ENCODE assay signal across 18 cellular contexts in the genomic region with DNA sequence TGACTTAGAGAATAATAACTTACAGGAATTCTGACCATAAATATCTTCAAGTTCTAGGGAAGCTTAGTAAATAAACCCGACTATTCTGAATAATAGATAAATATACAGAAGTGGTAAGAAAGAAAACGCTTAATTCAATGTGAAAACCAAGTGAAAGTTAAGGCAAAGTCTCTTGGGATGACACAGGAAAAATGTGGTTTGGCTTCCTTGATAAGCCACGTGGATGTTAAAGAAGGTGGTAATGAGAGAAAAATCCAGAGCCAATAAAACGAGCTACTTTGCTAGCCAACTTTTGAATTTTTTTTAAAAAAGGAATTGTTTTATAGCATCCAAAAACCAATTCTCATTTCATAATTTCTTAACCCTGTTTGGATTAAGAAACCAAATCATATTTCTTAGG.
A peak's percentile ranks its signal among the peaks of the same experiment; 100 is the strongest.
DNase-seq lines count a peak whose midpoint lies in the region; ATAC-seq and TF ChIP-seq lines count a peak whose summit lies in the region.
"Had no signal": no experiment of that assay in that cellular context is flagged by ENCODE, and none has a peak within 500 bp of the region (broad histone marks: within the 10 kb centered on the region; RNA-seq: fewer than 3 reads in every experiment).

No MANE protein-coding gene starts in this region.

- no peaks in the 10 kb centered on the region for H3K27me3 Mint-ChIP-seq in CD8-positive, alpha-beta T cell (ENCODE audit: low read depth)
- H3K27me3 Mint-ChIP-seq: CD4-positive, alpha-beta T cell had no signal

- CTCF ChIA-PET in CD8-positive, alpha-beta T cell (lab: Charles Lee): no interaction called here

- no peaks in the 10 kb centered on the region for H3K4me1 Mint-ChIP-seq in CD8-positive, alpha-beta T cell (ENCODE audit: low read depth)

- intact Hi-C loops in CD8-positive, alpha-beta T cell (cut with DNase I, micrococcal nuclease): no loop called here

- H3K27me3 ChIP-seq in adipocyte (replicated peaks; ENCODE audit: control insufficient read depth, insufficient read depth, low read length): no peaks in the 10 kb centered on the region
- H3K27me3 ChIP-seq in CD8-positive, alpha-beta T cell (ENCODE audit: insufficient read depth, low read length): no peaks in the 10 kb centered on the region
- H3K27me3 ChIP-seq: BE2C, SJSA1 had no signal

- POLR2A ChIA-PET in CD8-positive, alpha-beta T cell (lab: Charles Lee): no interaction called here

- H3K4me1 ChIP-seq in adipocyte (ENCODE audit: control insufficient read depth, insufficient read depth, low read length): peaks cover 67% of the 10 kb centered on the region
- no peaks in the 10 kb centered on the region for H3K4me1 ChIP-seq in CD8-positive, alpha-beta T cell (ENCODE audit: insufficient read depth, low read length)
- H3K4me1 ChIP-seq: BE2C had no signal

- DNase-seq in ACHN: peak; percentile 42
- peak; percentile 25 for DNase-seq in HT-29 (ENCODE audit: low spot score)
- DNase-seq in adipocyte (ENCODE audit: low read depth): no peak
- peak; percentile 49 for DNase-seq in fibroblast of the aortic adventitia (ENCODE audit: low read depth)
- DNase-seq in LoVo (ENCODE audit: low spot score): no peak
- DNase-seq in NCI-H1930 (lab: John Stamatoyannopoulos, UW): no peak
- DNase-seq in CD8-positive, alpha-beta T cell: no peak
- DNase-seq: BE2C; Caco-2; CD4-positive, alpha-beta T cell; DND-41; GOT3; HCEC 1CT; KG1; NCI-H1694 had no signal

- in situ Hi-C loops in ACHN (cut with HindIII; ENCODE audit: low pct_ligation_motif_present, low pct_unique_long_range_greater_than_20kb, low sequenced_read_pairs): no loop called here

- no peak overlapping the region for H3K27ac Mint-ChIP-seq in CD8-positive, alpha-beta T cell
- H3K27ac Mint-ChIP-seq: CD4-positive, alpha-beta T cell had no signal

- H3K27ac ChIP-seq in CD8-positive, alpha-beta T cell (ENCODE audit: low read depth, low read length): no peak overlapping the region
- H3K27ac ChIP-seq: HL-60, SJSA1 had no signal

- no peaks in the 10 kb centered on the region for H3K9me3 ChIP-seq in adipocyte (ENCODE audit: control insufficient read depth, low read length)
- no peaks in the 10 kb centered on the region for H3K9me3 ChIP-seq in CD8-positive, alpha-beta T cell (ENCODE audit: low read length)
- H3K9me3 ChIP-seq: BE2C, Caco-2, SJSA1 had no signal

- ATAC-seq in CD8-positive, alpha-beta T cell: no peak
- no peak for ATAC-seq in GM21423 (IDR thresholded peaks at IDR 0.05; ENCODE audit: unreplicated experiment)

- H3K36me3 ChIP-seq in adipocyte (ENCODE audit: control insufficient read depth, insufficient read depth, low read length, severe bottlenecking): no peaks in the 10 kb centered on the region
- H3K36me3 ChIP-seq in CD8-positive, alpha-beta T cell (ENCODE audit: insufficient read depth, low read length): no peaks in the 10 kb centered on the region
- H3K36me3 ChIP-seq: BE2C, SJSA1 had no signal

- H3K36me3 Mint-ChIP-seq in CD8-positive, alpha-beta T cell: no peaks in the 10 kb centered on the region

- no peak overlapping the region for H3K4me3 Mint-ChIP-seq in CD8-positive, alpha-beta T cell
- H3K4me3 Mint-ChIP-seq: CD4-positive, alpha-beta T cell had no signal

- H3K9ac ChIP-seq in adipocyte (ENCODE audit: low read length): no peak overlapping the region

- H3K4me3 ChIP-seq in adipocyte (ENCODE audit: low read length) (peak overlapping the region; percentile 72), fibroblast of the aortic adventitia (ENCODE audit: low read depth, low read length) (no peak overlapping the region)
- no peak overlapping the region for H3K4me3 ChIP-seq in CD8-positive, alpha-beta T cell (ENCODE audit: low read depth, low read length)
- H3K4me3 ChIP-seq: SJSA1 had no signal

- H3K9me3 Mint-ChIP-seq in CD8-positive, alpha-beta T cell: no peaks in the 10 kb centered on the region
- H3K9me3 Mint-ChIP-seq: CD4-positive, alpha-beta T cell had no signal

- TF ChIP-seq CTCF in fibroblast of the aortic adventitia (IDR thresholded peaks at IDR 0.05; ENCODE audit: insufficient read depth, low read length): no peak
- no peak for TF ChIP-seq CTCF in CD8-positive, alpha-beta T cell (IDR thresholded peaks at IDR 0.05)

Comparison
In these comparisons a context has a peak if more than half of its experiments do, and no peak if none do; other contexts are left out.
1. DNase-seq: peak in ACHN (single experiment), HT-29 (single experiment) and fibroblast of the aortic adventitia (single experiment); none in adipocyte (single experiment), LoVo (single experiment), NCI-H1930 (0 of 2) and CD8-positive, alpha-beta T cell (0 of 7).